14 cellular contexts compared by ENCODE assay signal in genomic region chr4:137678796-137679195, GRCh38.
DNase-seq lines count a peak whose midpoint lies in the region; ATAC-seq and TF ChIP-seq lines count a peak whose summit lies in the region.
"Had no signal": no experiment of that assay in that cellular context is flagged by ENCODE, and none has a peak within 500 bp of the region (broad histone marks: within the 10 kb centered on the region; RNA-seq: fewer than 3 reads in every experiment).

No MANE protein-coding gene starts in this region.

- no peak for TF ChIP-seq POLR2A in adrenal gland (IDR thresholded peaks at IDR 0.05)

- no peak overlapping the region for H3K4me3 Mint-ChIP-seq in stimulated activated naive B cell treated with anti-CD40 and anti-IgM and Interleukin-4, amounts not matched to agents 10 μg/mL and 1 μg/mL and 100 μg/mL, for 72 hours
- H3K4me3 Mint-ChIP-seq: activated CD4-positive, alpha-beta memory T cell treated with anti-CD3 and anti-CD28 coated beads, Interleukin-2, amount 10 ng/mL, durations not matched to agents 7 days and 5 days; CD4-positive, CD25-positive, alpha-beta regulatory T cell had no signal

- no peak overlapping the region for H2AFZ ChIP-seq in mesenchymal stem cell (ENCODE audit: low read depth, low read length)

- no peak overlapping the region for H3K9ac ChIP-seq in mesenchymal stem cell (ENCODE audit: low read length)

- H3K36me3 Mint-ChIP-seq in stimulated activated naive B cell treated with anti-CD40 and anti-IgM and Interleukin-4, amounts not matched to agents 10 μg/mL and 1 μg/mL and 100 μg/mL, for 72 hours: no peaks in the 10 kb centered on the region
- H3K36me3 Mint-ChIP-seq: CD4-positive, CD25-positive, alpha-beta regulatory T cell had no signal

- H3K27ac Mint-ChIP-seq in stimulated activated naive B cell treated with anti-CD40 and anti-IgM and Interleukin-4, amounts not matched to agents 10 μg/mL and 1 μg/mL and 100 μg/mL, for 72 hours: no peak overlapping the region
- H3K27ac Mint-ChIP-seq: activated CD4-positive, alpha-beta memory T cell treated with anti-CD3 and anti-CD28 coated beads, Interleukin-2, amount 10 ng/mL, durations not matched to agents 7 days and 5 days; CD4-positive, CD25-positive, alpha-beta regulatory T cell had no signal

- H3K4me1 Mint-ChIP-seq in stimulated activated naive B cell treated with anti-CD40 and anti-IgM and Interleukin-4, amounts not matched to agents 10 μg/mL and 1 μg/mL and 100 μg/mL, for 72 hours: no peaks in the 10 kb centered on the region
- H3K4me1 Mint-ChIP-seq: activated CD4-positive, alpha-beta memory T cell treated with anti-CD3 and anti-CD28 coated beads, Interleukin-2, amount 10 ng/mL, durations not matched to agents 7 days and 5 days; CD4-positive, CD25-positive, alpha-beta regulatory T cell had no signal

- H3K23ac ChIP-seq in mesenchymal stem cell (ENCODE audit: low read length in 2 of 2): no peak overlapping the region

- H2AK5ac ChIP-seq in mesenchymal stem cell (ENCODE audit: low read length, severe bottlenecking): no peak overlapping the region

- H2BK12ac ChIP-seq in mesenchymal stem cell (ENCODE audit: low read length in 2 of 2): no peak overlapping the region

- no peak overlapping the region for H2BK15ac ChIP-seq in mesenchymal stem cell (ENCODE audit: low read depth, poor library complexity, severe bottlenecking)

- no peaks in the 10 kb centered on the region for H3K27me3 Mint-ChIP-seq in stimulated activated naive B cell treated with anti-CD40 and anti-IgM and Interleukin-4, amounts not matched to agents 10 μg/mL and 1 μg/mL and 100 μg/mL, for 72 hours
- H3K27me3 Mint-ChIP-seq: activated CD4-positive, alpha-beta memory T cell treated with anti-CD3 and anti-CD28 coated beads, Interleukin-2, amount 10 ng/mL, durations not matched to agents 7 days and 5 days; CD4-positive, CD25-positive, alpha-beta regulatory T cell had no signal

- no peak overlapping the region for H3K4me2 ChIP-seq in mesenchymal stem cell (ENCODE audit: low read length, poor library complexity, severe bottlenecking)

- H3K27ac ChIP-seq in mesenchymal stem cell (ENCODE audit: low read length, poor library complexity, severe bottlenecking): no peak overlapping the region
- H3K27ac ChIP-seq in adrenal gland: no peak overlapping the region
- H3K27ac ChIP-seq: coronary artery had no signal

- no peak overlapping the region for H3K14ac ChIP-seq in mesenchymal stem cell (ENCODE audit: low read length in 2 of 2)

- TF ChIP-seq CTCF in adrenal gland (IDR thresholded peaks at IDR 0.05): no peak
- no peak for TF ChIP-seq CTCF in GM20000 (IDR thresholded peaks at IDR 0.05; ENCODE audit: extremely low read depth, missing control alignments)

- peak; percentile 53 for DNase-seq in amniotic epithelial cell (ENCODE audit: low read depth)
- peak; percentile 38 for DNase-seq in mesenchymal stem cell
- DNase-seq in adrenal gland: no peak
- no peak for DNase-seq in GM20000 (ENCODE audit: low spot score)
- DNase-seq in activated CD8-positive, alpha-beta memory T cell treated with anti-CD3 and anti-CD28 coated beads, Interleukin-2, amount 50 U/mL, for 48 hours: no peak
- DNase-seq in stimulated activated naive B cell treated with anti-CD40 and anti-IgM and Interleukin-4, amounts not matched to agents 10 μg/mL and 1 μg/mL and 100 μg/mL, for 72 hours: no peak
- DNase-seq: activated CD4-positive, alpha-beta memory T cell treated with anti-CD3 and anti-CD28 coated beads, Interleukin-2, amount 10 ng/mL, durations not matched to agents 7 days and 5 days; CD4-positive, CD25-positive, alpha-beta regulatory T cell; NCI-H1930; NK-92 treated with Interleukin-12 subunit alpha and Interleukin-12 subunit beta, amount 100 ng/mL, for 24 hours; T-helper 2 cell had no signal

- peaks cover 0 to 3% of the 10 kb centered on the region in 2 donors for H3K9me3 Mint-ChIP-seq in stimulated activated naive B cell treated with anti-CD40 and anti-IgM and Interleukin-4, amounts not matched to agents 10 μg/mL and 1 μg/mL and 100 μg/mL, for 72 hours
- H3K9me3 Mint-ChIP-seq: activated CD4-positive, alpha-beta memory T cell treated with anti-CD3 and anti-CD28 coated beads, Interleukin-2, amount 10 ng/mL, durations not matched to agents 7 days and 5 days had no signal

- no peak overlapping the region for H4K8ac ChIP-seq in mesenchymal stem cell (ENCODE audit: low read length)

- no peak overlapping the region for H2BK5ac ChIP-seq in mesenchymal stem cell (ENCODE audit: low read depth, low read length, poor library complexity, severe bottlenecking)

- no CpG with 5 or more reads among the region's 1 CpG for WGBS in mesenchymal stem cell
- WGBS in adrenal gland, 4 donors: 52 to 64% (median 58%) methylated on average over 1 of the region's 1 CpG

- no peak overlapping the region for H3K4me3 ChIP-seq in mesenchymal stem cell (ENCODE audit: insufficient read depth in 1 of 2, low read depth in 1 of 2, low read length in 2 of 2)
- no peak overlapping the region for H3K4me3 ChIP-seq in adrenal gland
- H3K4me3 ChIP-seq: coronary artery had no signal

- H3K27me3 ChIP-seq in mesenchymal stem cell (ENCODE audit: control insufficient read depth in 1 of 2, insufficient read depth in 1 of 2, low read length in 2 of 2): no peaks in the 10 kb centered on the region
- H3K27me3 ChIP-seq in adrenal gland: no peaks in the 10 kb centered on the region

- intact Hi-C loops in adrenal gland (cut with DNase I): no loop called here

- H3K4me1 ChIP-seq in mesenchymal stem cell (ENCODE audit: control insufficient read depth, insufficient read depth, low read depth, low read length): peaks cover 4% of the 10 kb centered on the region
- no peaks in the 10 kb centered on the region for H3K4me1 ChIP-seq in adrenal gland (replicated peaks in 1 of 2)

- peak; percentile 82 for ATAC-seq in GM18909 (IDR thresholded peaks at IDR 0.05; ENCODE audit: poor library complexity, unreplicated experiment)
- peak; percentile 68 for ATAC-seq in HG03432 (IDR thresholded peaks at IDR 0.05; ENCODE audit: unreplicated experiment)
- no peak for ATAC-seq in stimulated activated naive B cell treated with anti-CD40 and anti-IgM and Interleukin-4, amounts not matched to agents 10 μg/mL and 1 μg/mL and 100 μg/mL, for 72 hours (replicated peaks)

- no peaks in the 10 kb centered on the region for H3K36me3 ChIP-seq in mesenchymal stem cell (ENCODE audit: control insufficient read depth in 1 of 2, insufficient read depth in 2 of 2, low read depth in 1 of 2, low read length in 2 of 2)
- H3K36me3 ChIP-seq in adrenal gland (replicated peaks in 1 of 2): no peaks in the 10 kb centered on the region

- H4K91ac ChIP-seq in mesenchymal stem cell (ENCODE audit: low read length): no peak overlapping the region

- no peak overlapping the region for H2BK120ac ChIP-seq in mesenchymal stem cell (ENCODE audit: low read depth, low read length)

- no peaks in the 10 kb centered on the region for H3K79me1 ChIP-seq in mesenchymal stem cell (replicated peaks; ENCODE audit: low read length, poor library complexity, severe bottlenecking)

- H3K4ac ChIP-seq in mesenchymal stem cell (ENCODE audit: low read depth in 1 of 2, low read length in 2 of 2): no peak overlapping the region

- H3K9me3 ChIP-seq in mesenchymal stem cell (ENCODE audit: control insufficient read depth, low read length) (no peaks in the 10 kb centered on the region), adrenal gland (replicated peaks in 1 of 3) (no peaks in the 10 kb centered on the region)

- no peak overlapping the region for H3K18ac ChIP-seq in mesenchymal stem cell (ENCODE audit: low read depth in 1 of 2, low read length in 2 of 2)

Comparison
In these comparisons a context has a peak if more than half of its experiments do, and no peak if none do; other contexts are left out.
1. ATAC-seq: peak in GM18909 (single experiment) and HG03432 (single experiment); none in stimulated activated naive B cell treated with anti-CD40 and anti-IgM and Interleukin-4, amounts not matched to agents 10 μg/mL and 1 μg/mL and 100 μg/mL, for 72 hours (0 of 2).
2. DNase-seq: peak in amniotic epithelial cell (single experiment) and mesenchymal stem cell (single experiment); none in adrenal gland (0 of 7), GM20000 (single experiment), activated CD8-positive, alpha-beta memory T cell treated with anti-CD3 and anti-CD28 coated beads, Interleukin-2, amount 50 U/mL, for 48 hours (single experiment) and stimulated activated naive B cell treated with anti-CD40 and anti-IgM and Interleukin-4, amounts not matched to agents 10 μg/mL and 1 μg/mL and 100 μg/mL, for 72 hours (single experiment).